ENCODE assay signal across 22 cellular contexts in genomic region chr6:35378281-35378680, GRCh38. TPM values are rescaled to one million over a fixed set of nuclear protein-coding genes. Genes with fewer than 3 reads are reported as not detected.
DNase-seq lines count a peak whose midpoint lies in the region; ATAC-seq, FAIRE-seq and TF ChIP-seq lines count a peak whose summit lies in the region.
"Had no signal": no experiment of that assay in that cellular context is flagged by ENCODE, and none has a peak within 500 bp of the region (broad histone marks: within the 10 kb centered on the region; RNA-seq: fewer than 3 reads in every experiment).

No MANE protein-coding gene starts in this region.

- H3K9me3 Mint-ChIP-seq in nephron, result peaks cover 11% of the 10 kb centered on the region
- peaks cover 3 to 7% of the 10 kb centered on the region in 2 donors for H3K9me3 Mint-ChIP-seq in stimulated activated naive B cell treated with anti-CD40 and anti-IgM and Interleukin-4, amounts not matched to agents 10 μg/mL and 1 μg/mL and 100 μg/mL, for 72 hours

- no peaks in the 10 kb centered on the region for H3K36me3 ChIP-seq in cardiac muscle cell

- TF ChIP-seq CTCF in cardiac muscle cell (IDR thresholded peaks at IDR 0.05; ENCODE audit: low read depth, low read length) (no peak), nephron (IDR thresholded peaks at IDR 0.05; ENCODE audit: unreplicated experiment in 3 of 3) (no peak)

- no peak for ATAC-seq in left ventricle myocardium superior
- no peak for ATAC-seq in stimulated activated naive B cell treated with anti-CD40 and anti-IgM and Interleukin-4, amounts not matched to agents 10 μg/mL and 1 μg/mL and 100 μg/mL, for 72 hours (replicated peaks)
- ATAC-seq: A549, GM23338, HCT116 had no signal

- no peak overlapping the region for H3K4me3 ChIP-seq in cardiac muscle cell
- H3K4me3 ChIP-seq: A549, GM23338 had no signal

- peaks cover 7% of the 10 kb centered on the region for H3K4me1 ChIP-seq in cardiac muscle cell (ENCODE audit: low read depth)
- H3K4me1 ChIP-seq: A549 had no signal

- no peak for FAIRE-seq in frontal cortex (lab: Jason Lieb, UNC)
- FAIRE-seq: A549, GM12892, GM19239 had no signal

- H3K36me3 Mint-ChIP-seq in nephron (ENCODE audit: low read depth), result peaks cover 35% of the 10 kb centered on the region
- H3K36me3 Mint-ChIP-seq in stimulated activated naive B cell treated with anti-CD40 and anti-IgM and Interleukin-4, amounts not matched to agents 10 μg/mL and 1 μg/mL and 100 μg/mL, for 72 hours, result peaks cover 29 to 34% of the 10 kb centered on the region in 2 donors

- H3K27me3 ChIP-seq in cardiac muscle cell, result no peaks in the 10 kb centered on the region

- peak overlapping the region in 2 of 3 experiments; percentile 7 to 42 for H3K27ac Mint-ChIP-seq in nephron
- H3K27ac Mint-ChIP-seq in stimulated activated naive B cell treated with anti-CD40 and anti-IgM and Interleukin-4, amounts not matched to agents 10 μg/mL and 1 μg/mL and 100 μg/mL, for 72 hours, result no peak overlapping the region
- H3K27ac Mint-ChIP-seq: GM23338 had no signal

- intact Hi-C loops in left ventricle myocardium superior (cut with micrococcal nuclease), result no loop called here

- no peaks in the 10 kb centered on the region for H3K27me3 Mint-ChIP-seq in nephron (ENCODE audit: low read depth)
- no peaks in the 10 kb centered on the region for H3K27me3 Mint-ChIP-seq in stimulated activated naive B cell treated with anti-CD40 and anti-IgM and Interleukin-4, amounts not matched to agents 10 μg/mL and 1 μg/mL and 100 μg/mL, for 72 hours
- H3K27me3 Mint-ChIP-seq: CD4-positive, alpha-beta memory T cell had no signal

- H3K9me3 ChIP-seq in cardiac muscle cell (ENCODE audit: low read depth), result no peaks in the 10 kb centered on the region
- H3K9me3 ChIP-seq: A549 had no signal

- H3K4me1 Mint-ChIP-seq in nephron, result peaks cover 13% of the 10 kb centered on the region
- peaks cover 24 to 41% of the 10 kb centered on the region in 2 donors for H3K4me1 Mint-ChIP-seq in stimulated activated naive B cell treated with anti-CD40 and anti-IgM and Interleukin-4, amounts not matched to agents 10 μg/mL and 1 μg/mL and 100 μg/mL, for 72 hours
- H3K4me1 Mint-ChIP-seq: GM23338, H9 had no signal

- DNase-seq in cardiac muscle cell (ENCODE audit: low read depth in 1 of 2, low spot score in 1 of 2) (no peak), left ventricle myocardium superior (no peak), superior temporal gyrus (ENCODE audit: extremely low spot score) (peak; percentile 49), frontal cortex (ENCODE audit: low spot score in 2 of 2) (no peak), cerebellar nuclear complex (lab: John Stamatoyannopoulos, UW) (no peak), GF-D8 (lab: John Stamatoyannopoulos, UW) (no peak)
- no peak for DNase-seq in stimulated activated naive B cell treated with anti-CD40 and anti-IgM and Interleukin-4, amounts not matched to agents 10 μg/mL and 1 μg/mL and 100 μg/mL, for 72 hours
- DNase-seq: ACHN; C1 segment of cervical spinal cord; Calu3; CD4-positive, alpha-beta memory T cell; COR-L47; DMS53; DMS79 treated with DMSO at 0.1 percent for 48 hours; H9 had no signal

- H3K27ac ChIP-seq in cardiac muscle cell, result peak overlapping the region; percentile 56
- H3K27ac ChIP-seq: 22Rv1, A549 had no signal

- H3K4me3 Mint-ChIP-seq in nephron, result no peak overlapping the region
- no peak overlapping the region for H3K4me3 Mint-ChIP-seq in stimulated activated naive B cell treated with anti-CD40 and anti-IgM and Interleukin-4, amounts not matched to agents 10 μg/mL and 1 μg/mL and 100 μg/mL, for 72 hours
- H3K4me3 Mint-ChIP-seq: CD4-positive, alpha-beta memory T cell; GM23338 had no signal

RNA-seq across cellular contexts. Expression of gene PPARD, which starts 35.9 kb away (rescaled TPM):
- 17.1 and 21.7 TPM in 2 replicates for total RNA-seq in cardiac muscle cell
- 28.6 and 34.0 TPM in 2 replicates for polyA plus RNA-seq in cardiac muscle cell
- total RNA-seq in left ventricle myocardium superior, result 15.1 TPM
- 1.6 TPM for total RNA-seq in frontal cortex
